16 cellular contexts compared by ENCODE assay signal in genomic region chr11:73186294-73186850, GRCh38. TPM values are rescaled to one million over a fixed set of nuclear protein-coding genes. Genes with fewer than 3 reads are reported as not detected.
DNase-seq lines count a peak whose midpoint lies in the region; ATAC-seq, FAIRE-seq and TF ChIP-seq lines count a peak whose summit lies in the region.
"Had no signal": no experiment of that assay in that cellular context is flagged by ENCODE, and none has a peak within 500 bp of the region (broad histone marks: within the 10 kb centered on the region; RNA-seq: fewer than 3 reads in every experiment).

No MANE protein-coding gene starts in this region.

- peak overlapping the region; percentile 27 for H2BK12ac ChIP-seq in trophoblast cell (ENCODE audit: low read length)

- H4K8ac ChIP-seq in IMR-90 (ENCODE audit: low read depth in 2 of 2, low read length in 2 of 2) (peak overlapping the region in 1 of 2 experiments; percentile 79; a peak in 2 of 4 replicates), trophoblast cell (ENCODE audit: low read depth, low read length) (no peak overlapping the region)

- H3K9ac ChIP-seq in BLaER1 (no peak overlapping the region), IMR-90 (ENCODE audit: low read depth, low read length) (no peak overlapping the region), K562 (ENCODE audit: insufficient read depth in 1 of 2, low read depth in 2 of 2, low read length in 2 of 2) (no peak overlapping the region), trophoblast cell (ENCODE audit: low read length) (no peak overlapping the region)

- BruUV-seq in IMR-90 (replicated peaks; lab: Mats Ljungman, UMichigan) (no TSS peak), K562 (replicated peaks; lab: Mats Ljungman, UMichigan) (no TSS peak)

- H3K27me3 ChIP-seq in BLaER1 (no peaks in the 10 kb centered on the region), IMR-90 (ENCODE audit: control insufficient read depth, insufficient read depth, low read length) (peaks cover 1% of the 10 kb centered on the region; the same call in 1 of the 2 replicates), K562 (ENCODE audit: control insufficient read depth in 2 of 2, insufficient read depth in 2 of 2, low read length in 2 of 2) (peaks cover 8 to 20% of the 10 kb centered on the region in 2 experiments; a peak in 4 of 5 replicates), trophoblast cell (ENCODE audit: insufficient read depth, low read length) (no peaks in the 10 kb centered on the region)

- FAIRE-seq in K562 (lab: Jason Lieb, UNC) = no peak
- FAIRE-seq: islet of Langerhans had no signal

- TF ChIP-seq EP300 in K562 (IDR thresholded peaks at IDR 0.05; ENCODE audit: low read length) = no peak

- dilution Hi-C loops in IMR-90 (cut with HindIII; ENCODE audit: low sequenced_read_pairs, unreplicated experiment) = no loop called here

- H4K5ac ChIP-seq in IMR-90 (ENCODE audit: low read depth, low read length) = peak overlapping the region; percentile 25

- TF ChIP-seq POLR2A in IMR-90 (IDR thresholded peaks at IDR 0.05; ENCODE audit: low read depth, low read length) (no peak), K562 (conservative IDR thresholded peaks at IDR 0.05) (no peak)

- H2AK9ac ChIP-seq in IMR-90 (replicated peaks; ENCODE audit: low read depth, low read length, poor library complexity) = peak overlapping the region; percentile 70

- peak overlapping the region; percentile 88 for H2AK5ac ChIP-seq in IMR-90 (ENCODE audit: low read depth, low read length)
- peak overlapping the region; percentile 12 for H2AK5ac ChIP-seq in trophoblast cell (ENCODE audit: low read length)

- H2BK120ac ChIP-seq in IMR-90 (ENCODE audit: low read depth, low read length) = peak overlapping the region; percentile 84
- peak overlapping the region; percentile 13 for H2BK120ac ChIP-seq in trophoblast cell (ENCODE audit: insufficient read depth, low read length, poor library complexity)

- no peak overlapping the region for H3K23ac ChIP-seq in IMR-90 (ENCODE audit: low read depth, low read length)
- no peak overlapping the region for H3K23ac ChIP-seq in trophoblast cell (ENCODE audit: low read length)

- H4K91ac ChIP-seq in IMR-90 (ENCODE audit: insufficient read depth, low read depth, low read length) (peak overlapping the region; percentile 58), trophoblast cell (ENCODE audit: low read depth, low read length) (peak overlapping the region; percentile 54)

- H3K79me1 ChIP-seq in IMR-90 (ENCODE audit: low read depth in 1 of 2, low read length in 2 of 2) (no peaks in the 10 kb centered on the region), trophoblast cell (ENCODE audit: low read length) (peaks cover 2% of the 10 kb centered on the region)

- peak overlapping the region; percentile 73 for H3K4ac ChIP-seq in IMR-90 (ENCODE audit: low read depth, low read length)
- no peak overlapping the region for H3K4ac ChIP-seq in trophoblast cell (ENCODE audit: low read depth, low read length)

- H3K9me1 ChIP-seq in IMR-90 (ENCODE audit: insufficient read depth, low read length) = peaks cover 19% of the 10 kb centered on the region
- H3K9me1 ChIP-seq in K562 (ENCODE audit: control insufficient read depth, insufficient read depth, low read length) = no peaks in the 10 kb centered on the region

- peak overlapping the region; percentile 56 for H3K4me2 ChIP-seq in BLaER1
- H3K4me2 ChIP-seq in IMR-90 (ENCODE audit: low read depth, low read length) = no peak overlapping the region
- no peak overlapping the region for H3K4me2 ChIP-seq in K562 (ENCODE audit: insufficient read depth, low read length)
- no peak overlapping the region for H3K4me2 ChIP-seq in trophoblast cell (ENCODE audit: low read length)

- CTCF ChIA-PET in IMR-90 (lab: Yijun Ruan, JAX) = interaction anchor here (0.7 to 6.0 kb wide), 6 partner anchors 50 to 355 kb away, joined by 3 to 34 read pairs (median 3); no protein-coding TSS in a partner anchor
- CTCF ChIA-PET in K562 (lab: Yijun Ruan, JAX; ENCODE audit: low intra/inter-chr PET ratio) = interaction anchor here (0.5 kb wide), 1 partner anchor 1322 kb away, joined by 3 read pairs; no protein-coding TSS in a partner anchor

- intact Hi-C loops in IMR-90 (cut with micrococcal nuclease) = no loop called here
- intact Hi-C loops in K562 (cut with micrococcal nuclease) = no loop called here

- H3K4me3 ChIP-seq in BLaER1 (no peak overlapping the region), IMR-90 (ENCODE audit: insufficient read depth, low read depth, low read length) (no peak overlapping the region), K562 (no peak overlapping the region), trophoblast cell (ENCODE audit: low read depth, low read length) (no peak overlapping the region)

- TF ChIP-seq RAD21 in IMR-90 (IDR thresholded peaks at IDR 0.05; ENCODE audit: low read length) (no peak), K562 (CRISPR knock-in tag; conservative IDR thresholded peaks at IDR 0.05 in 1 of 2, IDR thresholded peaks at IDR 0.05 in 1 of 2) (no peak)

- no peaks in the 10 kb centered on the region for H3K79me2 ChIP-seq in K562 (ENCODE audit: control insufficient read depth, insufficient read depth, low read length)
- H3K79me2 ChIP-seq in trophoblast cell (ENCODE audit: control insufficient read depth, insufficient read depth, low read length, poor library complexity) = no peaks in the 10 kb centered on the region

- no peaks in the 10 kb centered on the region for H3K36me3 ChIP-seq in BLaER1
- H3K36me3 ChIP-seq in IMR-90 (ENCODE audit: control insufficient read depth, insufficient read depth, low read length) = no peaks in the 10 kb centered on the region
- no peaks in the 10 kb centered on the region for H3K36me3 ChIP-seq in K562 (ENCODE audit: control insufficient read depth, insufficient read depth, low read length)
- H3K36me3 ChIP-seq in trophoblast cell (ENCODE audit: control insufficient read depth in 1 of 2, insufficient read depth in 2 of 2, low read length in 2 of 2) = no peaks in the 10 kb centered on the region

- no peak overlapping the region for H3K27ac ChIP-seq in BLaER1
- H3K27ac ChIP-seq in IMR-90 (ENCODE audit: insufficient read depth, low read length) = no peak overlapping the region; the same call in 1 of the 2 replicates
- H3K27ac ChIP-seq in K562 (ENCODE audit: extremely low read depth, low read depth, low read length) = no peak overlapping the region
- H3K27ac ChIP-seq in trophoblast cell (ENCODE audit: low read depth, low read length) = no peak overlapping the region

- H2BK5ac ChIP-seq in IMR-90 (ENCODE audit: low read depth, low read length, poor library complexity, severe bottlenecking) (peak overlapping the region; percentile 37), trophoblast cell (ENCODE audit: low read depth, low read length, poor library complexity) (no peak overlapping the region)

- no peak overlapping the region for H4K12ac ChIP-seq in trophoblast cell (ENCODE audit: low read depth, low read length)

- peak overlapping the region; percentile 90 for H2BK20ac ChIP-seq in IMR-90 (ENCODE audit: low read depth, low read length)

- H3K14ac ChIP-seq in IMR-90 (replicated peaks; ENCODE audit: low read depth, low read length) (peak overlapping the region; percentile 84), trophoblast cell (ENCODE audit: low read length) (no peak overlapping the region)

- in situ Hi-C loops in IMR-90 (cut with MboI; ENCODE audit: low sequenced_read_pairs) = loop anchor here (5.0 kb wide), 1 partner anchor 101 kb away; no protein-coding TSS in a partner anchor
- in situ Hi-C loops in K562 (cut with MboI) = loop anchor here (5.0 to 10.0 kb wide), 3 partner anchors 51 to 462 kb away; no protein-coding TSS in a partner anchor

- peak overlapping the region; percentile 4; the same call in 1 of the 3 replicates for H2BK15ac ChIP-seq in IMR-90 (ENCODE audit: low read depth, low read length)

- no peak overlapping the region for H3K56ac ChIP-seq in IMR-90 (ENCODE audit: extremely low read depth, insufficient read depth, low read length)

- TF ChIP-seq CTCF in IMR-90 (conservative IDR thresholded peaks at IDR 0.05; ENCODE audit: low read depth, low read length) = no peak
- TF ChIP-seq CTCF in K562 (IDR thresholded peaks at IDR 0.05 in 2 of 3, conservative IDR thresholded peaks at IDR 0.05 in 1 of 3; ENCODE audit: insufficient read depth in 2 of 3, low read depth in 1 of 3, low read length in 3 of 3) = no peak

- POLR2A ChIA-PET in IMR-90 (lab: Charles Lee; ENCODE audit: unreplicated experiment) = no interaction called here
- POLR2A ChIA-PET in K562 (lab: Yijun Ruan, JAX) = interaction anchor here (0.6 kb wide), 1 partner anchor 469 kb away, joined by 3 read pairs; no protein-coding TSS in a partner anchor

- H2AFZ ChIP-seq in IMR-90 (replicated peaks; ENCODE audit: low read length, poor library complexity) (peak overlapping the region; percentile 83), K562 (ENCODE audit: low read depth, low read length) (no peak overlapping the region), trophoblast cell (ENCODE audit: insufficient read depth, low read length, poor library complexity) (no peak overlapping the region)

- H3K9me3 ChIP-seq in BLaER1 (no peaks in the 10 kb centered on the region), IMR-90 (ENCODE audit: control insufficient read depth, insufficient read depth, low read length) (no peaks in the 10 kb centered on the region), K562 (replicated peaks; ENCODE audit: control insufficient read depth, insufficient read depth, low read depth, low read length) (no peaks in the 10 kb centered on the region), trophoblast cell (ENCODE audit: insufficient read depth, low read depth, low read length) (no peaks in the 10 kb centered on the region)

- H4K20me1 ChIP-seq in BLaER1 (no peaks in the 10 kb centered on the region), IMR-90 (ENCODE audit: insufficient read depth, low read length) (no peaks in the 10 kb centered on the region), K562 (replicated peaks; ENCODE audit: control insufficient read depth, insufficient read depth, low read length) (peaks cover 4% of the 10 kb centered on the region; the same call in 1 of the 2 replicates)

- H3K18ac ChIP-seq in IMR-90 (ENCODE audit: low read depth, low read length) = peak overlapping the region; percentile 29; the same call in 1 of the 2 replicates
- no peak overlapping the region for H3K18ac ChIP-seq in trophoblast cell (ENCODE audit: low read length)

- DNase-seq in IMR-90 = no peak
- DNase-seq in K562 (ENCODE audit: extremely low read depth in 1 of 4, low spot score in 3 of 4) = no peak
- DNase-seq in trophoblast cell = peak; percentile 13 to 27
- no peak for DNase-seq in LoVo (ENCODE audit: low spot score)
- DNase-seq in iPS-NIHi7 (ENCODE audit: extremely low spot score) = no peak
- no peak for DNase-seq in NCI-H2196 treated with DMSO at 0.1 percent for 48 hours (lab: John Stamatoyannopoulos, UW; ENCODE audit: unreplicated experiment)
- DNase-seq: activated CD4-positive, alpha-beta memory T cell treated with anti-CD3 and anti-CD28 coated beads, Interleukin-2, amount 10 ng/mL, durations not matched to agents 7 days and 5 days; activated naive CD4-positive, alpha-beta T cell treated with anti-CD3 and anti-CD28 coated beads, Interleukin-2, amount 10 ng/mL, durations not matched to agents 7 days and 5 days; C1 segment of cervical spinal cord; natural killer cell; NCI-H1436 treated with DMSO at 0.1 percent for 48 hours; NCI-H774 had no signal

- H3K4me1 ChIP-seq in BLaER1 (peaks cover 47% of the 10 kb centered on the region), IMR-90 (ENCODE audit: control insufficient read depth, insufficient read depth, low read length) (peaks cover 7% of the 10 kb centered on the region), K562 (replicated peaks in 1 of 2; ENCODE audit: control insufficient read depth in 2 of 2, insufficient read depth in 2 of 2, low read length in 2 of 2) (peaks cover 16 to 29% of the 10 kb centered on the region in 2 experiments; a peak in 4 of 5 replicates), trophoblast cell (ENCODE audit: control insufficient read depth in 1 of 2, insufficient read depth in 2 of 2, low read length in 2 of 2) (peaks cover 12 to 13% of the 10 kb centered on the region in 2 experiments)

- WGBS in IMR-90 (ENCODE audit: extremely low coverage in 2 of 2, insufficient read length in 1 of 2), 2 experiments = 96% methylated on average over 7 of the region's 10 CpGs; no CpG with 5 or more reads in 1 of the 2 experiments
- WGBS in K562 (ENCODE audit: insufficient coverage, low coverage, missing lambda C conversion rate) = 11% methylated on average over 10 of the region's 10 CpGs
- WGBS in trophoblast cell (ENCODE audit: extremely low coverage, insufficient coverage, insufficient read length) = no CpG with 5 or more reads among the region's 10 CpGs

- ATAC-seq in IMR-90 (ENCODE audit: low read depth) (peak; percentile 10; the same call in 1 of the 2 replicates), K562 (no peak), HG02970 (IDR thresholded peaks at IDR 0.05; ENCODE audit: low FRiP score, unreplicated experiment) (no peak)
- ATAC-seq: natural killer cell had no signal

RNA-seq across cellular contexts. Expression of gene P2RY2, which starts 31.7 kb away (rescaled TPM):
- total RNA-seq in IMR-90 (2012; rRNA removed) (not detected in 2 replicates), K562 (2014; rRNA removed) (not detected in 2 replicates), K562 (2014; rRNA removed; fragmentation: Illumina TruSeq; extraction: Trizol) (not detected in 2 replicates), K562 (2015; rRNA removed; fragmentation: Illumina TruSeq; extraction: Trizol) (not detected in 2 replicates), K562 (2021) (not detected in 2 replicates)
- polyA plus RNA-seq in IMR-90 (2012; rRNA removed) (0.06 TPM in 1 of 2 replicates, not detected in the other), K562 (2011; rRNA removed) (not detected in 2 replicates), K562 (2014; fragmentation: Illumina TruSeq; extraction: Trizol) (not detected in 2 replicates), K562 (2014; fragmentation: Nextera tagmentation; extraction: Ambion mirVana) (not detected), K562 (2014; rRNA removed) (not detected in 2 replicates)
- polyA plus RNA-seq in IMR-90 (2012; cell fraction: cytosol; rRNA removed) = 0.02 TPM in 1 of 2 replicates, not detected in the other
- 0.07 TPM in 1 of 2 replicates, not detected in the other for polyA plus RNA-seq in IMR-90 (2012; cell fraction: nucleus; rRNA removed; ENCODE audit: low replicate concordance)
- total RNA-seq in K562 (2011; cell fraction: chromatin; rRNA removed; ENCODE audit: low replicate concordance) = not detected in 2 replicates
- total RNA-seq in K562 (2011; cell fraction: nucleolus; rRNA removed) = not detected in 2 replicates
- not detected in 2 replicates for total RNA-seq in K562 (2011; cell fraction: nucleoplasm; rRNA removed)
- not detected in 2 replicates for polyA plus RNA-seq in K562 (2011; cell fraction: cytosol; rRNA removed)
- not detected in 2 replicates for polyA plus RNA-seq in K562 (2011; cell fraction: nucleus; rRNA removed)
- not detected in 2 replicates for polyA plus RNA-seq in K562 (2012)
- polyA minus RNA-seq in K562 (2011; rRNA and poly(A)+ RNA removed) = not detected in 2 replicates
- polyA minus RNA-seq in K562 (2011; cell fraction: cytosol; rRNA and poly(A)+ RNA removed) = not detected in 2 replicates
- polyA minus RNA-seq in K562 (2011; cell fraction: nucleus; rRNA and poly(A)+ RNA removed) = not detected in 2 replicates
- 4.4 and 4.6 TPM in 2 replicates for polyA plus RNA-seq in trophoblast cell (2013)
- total RNA-seq: activated CD4-positive, alpha-beta memory T cell treated with anti-CD3 and anti-CD28 coated beads, Interleukin-2, amount 10 ng/mL, durations not matched to agents 7 days and 5 days; T-helper 1 cell treated with Interleukin-12 subunit alpha and Interleukin-12 subunit beta and Interleukin-4 antibody, amounts not matched to agents 30 ng/mL and 1 ng/mL, for 36 hours had no signal

RNA-seq across cellular contexts. Expression of gene FCHSD2, which starts 44.3 kb away (rescaled TPM):
- total RNA-seq in IMR-90 (2012; rRNA removed) = 5.9 and 8.9 TPM in 2 replicates
- 16.6 and 18.7 TPM in 2 replicates for polyA plus RNA-seq in IMR-90 (2012; rRNA removed)
- 6.0 and 7.2 TPM in 2 replicates for polyA plus RNA-seq in IMR-90 (2012; cell fraction: cytosol; rRNA removed)
- 11.2 and 40.5 TPM in 2 replicates for polyA plus RNA-seq in IMR-90 (2012; cell fraction: nucleus; rRNA removed; ENCODE audit: low replicate concordance)
- total RNA-seq in K562 (2011; cell fraction: chromatin; rRNA removed; ENCODE audit: low replicate concordance) = 11.7 and 39.3 TPM in 2 replicates
- 6.3 and 8.0 TPM in 2 replicates for total RNA-seq in K562 (2011; cell fraction: nucleolus; rRNA removed)
- total RNA-seq in K562 (2011; cell fraction: nucleoplasm; rRNA removed) = 8.4 and 12.2 TPM in 2 replicates
- 2.2 and 2.4 TPM in 2 replicates for total RNA-seq in K562 (2014; rRNA removed)
- total RNA-seq in K562 (2014; rRNA removed; fragmentation: Illumina TruSeq; extraction: Trizol) = 6.4 and 8.8 TPM in 2 replicates
- total RNA-seq in K562 (2015; rRNA removed; fragmentation: Illumina TruSeq; extraction: Trizol) = 6.3 and 7.9 TPM in 2 replicates
- 14.0 and 14.7 TPM in 2 replicates for total RNA-seq in K562 (2021)
- polyA plus RNA-seq in K562 (2011; rRNA removed) = 8.0 and 8.2 TPM in 2 replicates
- polyA plus RNA-seq in K562 (2011; cell fraction: cytosol; rRNA removed) = 3.9 and 5.4 TPM in 2 replicates
- 9.0 and 9.5 TPM in 2 replicates for polyA plus RNA-seq in K562 (2011; cell fraction: nucleus; rRNA removed)
- 7.6 and 9.4 TPM in 2 replicates for polyA plus RNA-seq in K562 (2012)
- polyA plus RNA-seq in K562 (2014; fragmentation: Illumina TruSeq; extraction: Trizol) = 9.1 and 10.8 TPM in 2 replicates
- polyA plus RNA-seq in K562 (2014; fragmentation: Nextera tagmentation; extraction: Ambion mirVana) = 1 to 10 TPM; 1.8 to 3.2 TPM
- polyA plus RNA-seq in K562 (2014; rRNA removed) = 8.7 and 9.0 TPM in 2 replicates
- 9.1 and 10.5 TPM in 2 replicates for polyA minus RNA-seq in K562 (2011; rRNA and poly(A)+ RNA removed)
- polyA minus RNA-seq in K562 (2011; cell fraction: cytosol; rRNA and poly(A)+ RNA removed) = 8.4 and 10.1 TPM in 2 replicates
- polyA minus RNA-seq in K562 (2011; cell fraction: nucleus; rRNA and poly(A)+ RNA removed) = 5.5 and 9.7 TPM in 2 replicates
- 6.4 and 8.1 TPM in 2 replicates for polyA plus RNA-seq in trophoblast cell (2013)

Comparison
In these comparisons a context has a peak if more than half of its experiments do, and no peak if none do; other contexts are left out.
1. DNase-seq: peak in trophoblast cell (2 of 2); none in IMR-90 (single experiment), K562 (0 of 4), LoVo (single experiment), iPS-NIHi7 (single experiment) and NCI-H2196 treated with DMSO at 0.1 percent for 48 hours (single experiment).